In the genomic region with DNA sequence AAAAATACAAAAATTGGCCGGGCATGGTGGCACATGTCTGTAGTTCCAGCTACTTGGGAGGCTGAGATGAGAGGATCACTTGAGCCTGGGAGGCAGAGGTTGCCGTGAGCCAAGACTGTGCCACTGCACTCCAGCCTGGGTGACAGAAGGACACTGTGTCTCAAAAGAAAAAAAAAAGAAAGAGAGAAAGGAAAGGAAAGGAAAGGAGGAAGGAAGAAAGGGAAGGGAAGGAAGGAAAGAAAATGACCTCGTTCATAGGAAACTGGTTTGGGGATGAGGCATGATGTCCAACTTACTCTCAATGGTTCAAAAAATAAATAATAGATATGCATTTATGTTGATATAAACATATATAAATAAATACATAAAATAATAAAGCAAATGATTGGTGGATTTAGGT, we compare ENCODE assay signal across 21 cellular contexts.
"Had no signal": no experiment of that assay in that cellular context is flagged by ENCODE, and none has a peak within 500 bp of the region (broad histone marks: within the 10 kb centered on the region; RNA-seq: fewer than 3 reads in every experiment).

No MANE protein-coding gene starts in this region.

- H3K36me3 ChIP-seq: esophagus squamous epithelium, left ventricle myocardium inferior, lower lobe of right lung, ovary, tibial nerve had no signal

- H3K4me3 ChIP-seq: esophagus squamous epithelium, hepatocyte, left ventricle myocardium inferior, lower lobe of right lung, ovary, smooth muscle cell, tibial nerve had no signal

- H3K79me2 ChIP-seq: hepatocyte had no signal

- H3K9me3 ChIP-seq: esophagus squamous epithelium, left ventricle myocardium inferior, lower lobe of right lung, ovary, tibial nerve had no signal

- H3K4me2 ChIP-seq: hepatocyte, smooth muscle cell had no signal

- H3K4me1 Mint-ChIP-seq: memory B cell had no signal

- H3K4me1 ChIP-seq: left ventricle myocardium inferior had no signal

- H2AFZ ChIP-seq: hepatocyte had no signal

- H3K36me3 Mint-ChIP-seq: memory B cell, mesothelial cell of epicardium, natural killer cell had no signal

- H3K4me3 Mint-ChIP-seq: memory B cell; mesothelial cell of epicardium; natural killer cell; neural crest cell; stimulated activated effector memory CD8-positive, alpha-beta T cell treated with anti-CD3 and anti-CD28 coated beads, Interleukin-12 subunit alpha, Interleukin-12 subunit beta, amount 100 ng/mL, for 72 hours had no signal

- H3K27ac ChIP-seq: epithelial cell of prostate, hepatocyte, left ventricle myocardium inferior, lower lobe of right lung, ovary, tibial nerve had no signal

- H3K9me3 Mint-ChIP-seq: memory B cell; mesothelial cell of epicardium; natural killer cell; neural crest cell; stimulated activated effector memory CD8-positive, alpha-beta T cell treated with anti-CD3 and anti-CD28 coated beads, Interleukin-12 subunit alpha, Interleukin-12 subunit beta, amount 100 ng/mL, for 72 hours had no signal

- H3K27ac Mint-ChIP-seq: memory B cell; stimulated activated effector memory CD8-positive, alpha-beta T cell treated with anti-CD3 and anti-CD28 coated beads, Interleukin-12 subunit alpha, Interleukin-12 subunit beta, amount 100 ng/mL, for 72 hours had no signal

- H3K27me3 ChIP-seq: esophagus squamous epithelium, hepatocyte, ovary had no signal

- DNase-seq: effector memory CD4-positive, alpha-beta T cell; esophagus squamous epithelium; foreskin fibroblast; head of caudate nucleus; kidney; left cardiac atrium; left ventricle myocardium inferior; lower lobe of right lung; natural killer cell; ovary; right cardiac atrium; stimulated activated CD4-positive, alpha-beta T cell treated with anti-CD3 and anti-CD28 coated beads, Interleukin-4, amount 100 ng/mL, for 1 hour; stimulated activated CD8-positive, alpha-beta memory T cell treated with anti-CD3 and anti-CD28 coated beads, Interleukin-4, amount 100 ng/mL, for 48 hours had no signal
